In the genomic region with DNA sequence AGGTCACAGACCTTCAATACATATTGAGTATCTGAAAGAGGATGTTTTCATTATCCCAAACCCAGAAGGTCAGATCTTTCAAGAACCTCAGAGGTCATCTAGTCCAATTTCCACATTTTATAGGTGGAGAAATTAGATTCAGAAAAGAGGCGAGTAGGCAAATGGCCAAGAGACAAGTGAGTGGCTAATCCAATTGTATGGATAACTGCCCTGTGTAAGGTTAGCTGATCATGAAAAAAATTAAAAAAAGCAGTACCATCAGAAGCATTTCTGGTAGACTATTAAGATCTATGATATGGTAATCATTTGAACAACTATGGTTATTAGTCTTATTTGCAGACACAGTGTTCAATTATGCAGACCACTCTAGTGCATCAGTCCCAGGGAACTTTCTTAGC, we compare ENCODE assay signal across 22 cellular contexts.
"Had no signal": no experiment of that assay in that cellular context is flagged by ENCODE, and none has a peak within 500 bp of the region (broad histone marks: within the 10 kb centered on the region; RNA-seq: fewer than 3 reads in every experiment).

No MANE protein-coding gene starts in this region.

- ATAC-seq: activated CD4-positive, alpha-beta T cell treated with anti-CD3 and anti-CD28 coated beads for 36 hours; activated naive CD8-positive, alpha-beta T cell treated with anti-CD3 and anti-CD28 coated beads, Interleukin-2, amount 50 U/mL, for 24 hours; WTC11 had no signal

- H3K4me3 ChIP-seq: Peyer's patch had no signal

- H3K27ac ChIP-seq: Peyer's patch had no signal

- H3K36me3 ChIP-seq: Peyer's patch had no signal

- DNase-seq: activated CD4-positive, alpha-beta T cell treated with anti-CD3 and anti-CD28 coated beads for 36 hours; activated CD4-positive, alpha-beta T cell treated with anti-CD3 and anti-CD28 coated beads, Interleukin-2, amount 50 U/mL, for 48 hours; activated CD8-positive, alpha-beta memory T cell treated with anti-CD3 and anti-CD28 coated beads, Interleukin-2, amount 50 U/mL, for 4 hours; activated effector memory CD4-positive, alpha-beta T cell treated with Interleukin-2 at 50 U/mL for 16 hours; activated naive CD8-positive, alpha-beta T cell treated with anti-CD3 and anti-CD28 coated beads, Interleukin-2, amount 50 U/mL, for 24 hours; activated T-cell treated with anti-CD3 and anti-CD28 coated beads, Interleukin-2, amount 50 U/mL, for 48 hours; cerebellar nuclear complex; cortex of kidney; NCI-H1092 treated with DMSO at 0.1 percent for 48 hours; NCI-H1417; NCI-H187 treated with DMSO at 0.1 percent for 48 hours; NCI-H2081; NCI-H2171 treated with DMSO at 0.1 percent for 48 hours; NCI-H2227 treated with DMSO at 0.1 percent for 48 hours; NCI-H446; NCI-H510A treated with DMSO at 0.1 percent for 48 hours; NCI-H526 treated with DMSO at 0.1 percent for 48 hours; NCI-H774; Peyer's patch; RPMI8226; SHP77 treated with DMSO at 0.1 percent for 48 hours had no signal

- H3K9me3 ChIP-seq: Peyer's patch had no signal

- H3K27me3 ChIP-seq: Peyer's patch had no signal

- H3K4me1 ChIP-seq: Peyer's patch had no signal
